ENCODE assay signal across 22 cellular contexts in genomic region chr14:105307052-105307727, GRCh38.
"Had no signal": no experiment of that assay in that cellular context is flagged by ENCODE, and none has a peak within 500 bp of the region (broad histone marks: within the 10 kb centered on the region; RNA-seq: fewer than 3 reads in every experiment).

No MANE protein-coding gene starts in this region.

- H3K27me3 ChIP-seq: gastrocnemius medialis, ovary, stomach, upper lobe of left lung had no signal

- H3K4me1 ChIP-seq: gastrocnemius medialis, psoas muscle had no signal

- H3K9me3 ChIP-seq: gastrocnemius medialis, mucosa of descending colon, ovary, psoas muscle, stomach, thoracic aorta, upper lobe of left lung had no signal

- H3K27me3 Mint-ChIP-seq: activated CD4-positive, alpha-beta memory T cell treated with anti-CD3 and anti-CD28 coated beads, Interleukin-2, amount 10 ng/mL, durations not matched to agents 7 days and 5 days; activated naive CD4-positive, alpha-beta T cell treated with anti-CD3 and anti-CD28 coated beads, Interleukin-2, amount 50 U/mL, for 24 hours; dendritic cell treated with granulocyte-macrophage colony-stimulating factor and Interleukin-4, amounts not matched to agents 40 ng/mL and 50 ng/mL, for 4 days; memory B cell; naive B cell; T-helper 17 cell had no signal

- H3K36me3 ChIP-seq: gastrocnemius medialis, ovary, stomach, thoracic aorta, upper lobe of left lung had no signal

- ATAC-seq: esophagus mucosa, gastrocnemius medialis, mucosa of descending colon, psoas muscle, right cardiac atrium, T-helper 17 cell had no signal

- H3K27ac ChIP-seq: gastrocnemius medialis, ovary, psoas muscle, stomach, thoracic aorta, upper lobe of left lung, VCaP had no signal

- H3K36me3 Mint-ChIP-seq: activated naive CD4-positive, alpha-beta T cell treated with anti-CD3 and anti-CD28 coated beads, Interleukin-2, amount 50 U/mL, for 24 hours; memory B cell; naive B cell had no signal

- H3K27ac Mint-ChIP-seq: activated CD4-positive, alpha-beta memory T cell treated with anti-CD3 and anti-CD28 coated beads, Interleukin-2, amount 10 ng/mL, durations not matched to agents 7 days and 5 days; activated naive CD4-positive, alpha-beta T cell treated with anti-CD3 and anti-CD28 coated beads, Interleukin-2, amount 50 U/mL, for 24 hours; dendritic cell treated with granulocyte-macrophage colony-stimulating factor and Interleukin-4, amounts not matched to agents 40 ng/mL and 50 ng/mL, for 4 days; memory B cell; T-helper 17 cell had no signal

- H3K4me3 Mint-ChIP-seq: activated CD4-positive, alpha-beta memory T cell treated with anti-CD3 and anti-CD28 coated beads, Interleukin-2, amount 10 ng/mL, durations not matched to agents 7 days and 5 days; activated naive CD4-positive, alpha-beta T cell treated with anti-CD3 and anti-CD28 coated beads, Interleukin-2, amount 50 U/mL, for 24 hours; dendritic cell treated with granulocyte-macrophage colony-stimulating factor and Interleukin-4, amounts not matched to agents 40 ng/mL and 50 ng/mL, for 4 days; memory B cell; T-helper 17 cell had no signal

- H3K4me3 ChIP-seq: gastrocnemius medialis, mucosa of descending colon, ovary, psoas muscle, stomach, thoracic aorta, upper lobe of left lung had no signal

- DNase-seq: activated CD4-positive, alpha-beta memory T cell treated with anti-CD3 and anti-CD28 coated beads, Interleukin-2, amount 10 ng/mL, durations not matched to agents 7 days and 5 days; activated CD4-positive, alpha-beta T cell treated with anti-CD3 and anti-CD28 coated beads for 1 hour; activated effector memory CD4-positive, alpha-beta T cell treated with anti-CD3 and anti-CD28 coated beads, Interleukin-2, amount 50 U/mL, for 16 hours; amniotic stem cell; effector CD8-positive, alpha-beta T cell; gastrocnemius medialis; head of caudate nucleus; mucosa of descending colon; naive B cell; ovary; psoas muscle; stimulated activated CD4-positive, alpha-beta T cell treated with anti-CD3 and anti-CD28 coated beads, Interleukin-2, amount 100 ng/mL, for 24 hours; stomach; T-helper 17 cell; upper lobe of left lung had no signal

- H3K9me3 Mint-ChIP-seq: activated CD4-positive, alpha-beta memory T cell treated with anti-CD3 and anti-CD28 coated beads, Interleukin-2, amount 10 ng/mL, durations not matched to agents 7 days and 5 days; activated naive CD4-positive, alpha-beta T cell treated with anti-CD3 and anti-CD28 coated beads, Interleukin-2, amount 50 U/mL, for 24 hours; dendritic cell treated with granulocyte-macrophage colony-stimulating factor and Interleukin-4, amounts not matched to agents 40 ng/mL and 50 ng/mL, for 4 days; memory B cell had no signal
